ENCODE assay signal across 8 cellular contexts in genomic region chr1:161038523-161039153, GRCh38. TPM values are rescaled to one million over a fixed set of nuclear protein-coding genes. Genes with fewer than 3 reads are reported as not detected.
A peak's percentile ranks its signal among the peaks of the same experiment; 100 is the strongest.
DNase-seq lines count a peak whose midpoint lies in the region; ATAC-seq, FAIRE-seq and TF ChIP-seq lines count a peak whose summit lies in the region.

A gene with protein sequence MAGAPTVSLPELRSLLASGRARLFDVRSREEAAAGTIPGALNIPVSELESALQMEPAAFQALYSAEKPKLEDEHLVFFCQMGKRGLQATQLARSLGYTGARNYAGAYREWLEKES (minus strand): TSS chr1:161038964. CDS start chr1:161038889, 75 bp downstream.

- no TSS peak for BruUV-seq in Panc1 (replicated peaks; lab: Mats Ljungman, UMichigan)

- H3K27me3 ChIP-seq in Panc1 (ENCODE audit: control insufficient read depth, insufficient read depth, low read length) = no peaks in the 10 kb centered on the region
- no peaks in the 10 kb centered on the region for H3K27me3 ChIP-seq in upper lobe of right lung

- H3K36me3 ChIP-seq in Panc1 (ENCODE audit: control insufficient read depth, insufficient read depth, low read length) = peaks cover 9% of the 10 kb centered on the region
- H3K36me3 ChIP-seq in upper lobe of right lung = peaks cover 39% of the 10 kb centered on the region

- no peaks in the 10 kb centered on the region for H3K9me3 ChIP-seq in Panc1 (ENCODE audit: control insufficient read depth, insufficient read depth, low read depth, low read length)
- H3K9me3 ChIP-seq in upper lobe of right lung = no peaks in the 10 kb centered on the region

- TF ChIP-seq CTCF in AG10803 (conservative IDR thresholded peaks at IDR 0.05; ENCODE audit: low read length) (no peak), Panc1 (IDR thresholded peaks at IDR 0.05) (no peak), upper lobe of right lung (IDR thresholded peaks at IDR 0.05) (no peak)

- DNase-seq in AG10803 (ENCODE audit: low read depth) (no peak), GM19239 (ENCODE audit: insufficient read length, low spot score) (peak; percentile 88), Panc1 (ENCODE audit: low read depth, low spot score) (no peak), activated gamma-delta T cell (lab: John Stamatoyannopoulos, UW) (peak; percentile 83), cardiac septum (ENCODE audit: low spot score) (peak; percentile 88), pulmonary artery endothelial cell (ENCODE audit: low read depth, low spot score) (no peak), upper lobe of right lung (peak; percentile 93)

- POLR2A ChIA-PET in Panc1 (lab: Charles Lee) = no interaction called here

- H3K4me3 ChIP-seq in AG10803 (ENCODE audit: low read length) (peak within 1 kb of the TSS; percentile 58), Panc1 (ENCODE audit: low read depth in 2 of 2, low read length in 2 of 2) (peak within 1 kb of the TSS; percentile 68 to 84), upper lobe of right lung (peak within 1 kb of the TSS; percentile 63)

- CTCF ChIA-PET in Panc1 (lab: Charles Lee) = interaction anchor here (1.0 kb wide), 1 partner anchor 18 kb away, joined by 7 read pairs; the partner anchor contains the start of gene F11R

- H3K27ac ChIP-seq in Panc1 (ENCODE audit: low read length) (peak within 1 kb of the TSS; percentile 70), upper lobe of right lung (peak within 1 kb of the TSS; percentile 77)

- ATAC-seq in HG03469 (IDR thresholded peaks at IDR 0.05; ENCODE audit: unreplicated experiment) (peak; percentile 63), Panc1 (peak; percentile 92), upper lobe of right lung (peak; percentile 97)

- peaks cover 12% of the 10 kb centered on the region for H3K4me1 ChIP-seq in Panc1 (ENCODE audit: control insufficient read depth, insufficient read depth, low read length)
- H3K4me1 ChIP-seq in upper lobe of right lung = peaks cover 11% of the 10 kb centered on the region

- intact Hi-C loops in Panc1 (cut with micrococcal nuclease; ENCODE audit: unreplicated experiment) (no loop called here), cardiac septum (cut with DNase I) (no loop called here), upper lobe of right lung (cut with DNase I) (no loop called here)

- peak; percentile 88 for FAIRE-seq in GM19239 (lab: Jason Lieb, UNC)

- in situ Hi-C loops in Panc1 (cut with HindIII; ENCODE audit: low pct_unique_long_range_greater_than_20kb, low sequenced_read_pairs) = no loop called here

RNA-seq across cellular contexts. Expression of the gene that starts here (rescaled TPM):
- total RNA-seq in Panc1 (2021; ENCODE audit: unreplicated experiment) = 20.1 TPM
- 32.0 TPM for polyA plus RNA-seq in Panc1 (2012; ENCODE audit: insufficient read length)
- total RNA-seq in cardiac septum = 12.0 TPM
- 19.1 and 44.2 TPM in 2 replicates for total RNA-seq in pulmonary artery endothelial cell
- 50.6 TPM for total RNA-seq in upper lobe of right lung

Comparison
In these comparisons a context has a peak if more than half of its experiments do, and no peak if none do; other contexts are left out.
1. DNase-seq: peak in GM19239 (single experiment), activated gamma-delta T cell (single experiment), cardiac septum (single experiment) and upper lobe of right lung (single experiment); none in AG10803 (single experiment), Panc1 (single experiment) and pulmonary artery endothelial cell (single experiment).
2. Peak in every context shown above with its lines, with median percentiles within 50 percentile points of each other: H3K4me3 ChIP-seq and ATAC-seq.